In genomic region chr9:6677803-6678202, GRCh38 we compare ENCODE assay signal across 22 cellular contexts. TPM values are rescaled to one million over a fixed set of nuclear protein-coding genes. Genes with fewer than 3 reads are reported as not detected.
"Had no signal": no experiment of that assay in that cellular context is flagged by ENCODE, and none has a peak within 500 bp of the region (broad histone marks: within the 10 kb centered on the region; RNA-seq: fewer than 3 reads in every experiment).

No MANE protein-coding gene starts in this region.

- H3K36me3 ChIP-seq: MG63, SJSA1 had no signal

- DNase-seq: IMR-90, Karpas-422, KG1, MG63, NCI-H1092, NCI-H1105 treated with DMSO at 0.1 percent for 48 hours, NCI-H1417 treated with DMSO at 0.1 percent for 48 hours, NCI-H146, NCI-H1694 treated with DMSO at 0.1 percent for 48 hours, NCI-H1930, NCI-H2081, NCI-H2107, NCI-H2227 treated with DMSO at 0.1 percent for 48 hours, NCI-H524, NCI-H69, NCI-H774, Right ventricle myocardium superior, RPMI8226, SIG-M5 had no signal

- H3K27ac ChIP-seq: SJSA1, SK-N-MC had no signal

- H3K4me3 ChIP-seq: MG63, SJSA1, SK-N-MC had no signal

- H3K27me3 ChIP-seq: MG63, SJSA1 had no signal

- H3K9me3 ChIP-seq: MG63, SJSA1 had no signal

RNA-seq across cellular contexts. Expression of gene GLDC, which starts 32.3 kb away (rescaled TPM):
- total RNA-seq: HT-29, Right ventricle myocardium superior had no signal
